In the genomic region with DNA sequence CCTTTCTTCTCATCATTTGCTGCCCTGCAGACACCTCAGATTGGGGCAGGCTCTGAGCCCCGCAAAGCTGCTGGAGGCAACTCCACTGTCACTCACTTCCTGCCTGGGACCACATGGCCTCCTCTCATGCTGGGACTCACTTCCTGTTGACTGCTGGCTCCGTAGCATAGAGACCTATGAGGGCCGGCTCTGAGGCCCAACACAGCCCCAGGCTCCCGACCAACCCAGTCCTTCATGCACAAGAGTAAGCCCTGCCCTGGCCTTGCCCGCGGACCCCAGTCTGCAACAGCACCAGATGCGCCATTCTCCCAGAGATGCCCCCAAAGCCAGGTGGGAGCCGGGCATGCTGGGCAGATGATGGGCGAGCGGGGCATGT, we compare ENCODE assay signal across 10 cellular contexts. TPM values are rescaled to one million over a fixed set of nuclear protein-coding genes. Genes with fewer than 3 reads are reported as not detected.
A peak's percentile ranks its signal among the peaks of the same experiment; 100 is the strongest.
DNase-seq lines count a peak whose midpoint lies in the region; ATAC-seq and TF ChIP-seq lines count a peak whose summit lies in the region.
"Had no signal": no experiment of that assay in that cellular context is flagged by ENCODE, and none has a peak within 500 bp of the region (broad histone marks: within the 10 kb centered on the region; RNA-seq: fewer than 3 reads in every experiment).

No MANE protein-coding gene starts in this region.

- H3K36me3 Mint-ChIP-seq in T-helper 17 cell (ENCODE audit: low read depth) = no peaks in the 10 kb centered on the region

- H3K4me1 ChIP-seq in PC-9 (replicated peaks; ENCODE audit: insufficient read depth) = no peaks in the 10 kb centered on the region

- peak; percentile 60 for ATAC-seq in HG02642 (IDR thresholded peaks at IDR 0.05; ENCODE audit: poor library complexity, unreplicated experiment)
- ATAC-seq in T-helper 17 cell = peak; percentile 100
- ATAC-seq: HCT116 had no signal

- H4K20me1 ChIP-seq in PC-9 (ENCODE audit: insufficient read depth) = no peaks in the 10 kb centered on the region

- in situ Hi-C loops in G401 (cut with HindIII; ENCODE audit: low sequenced_read_pairs) = no loop called here

- H2AFZ ChIP-seq in PC-9 = no peak overlapping the region

- H3K27me3 ChIP-seq in PC-9 (ENCODE audit: insufficient read depth, low read depth) = no peaks in the 10 kb centered on the region

- H3K79me2 ChIP-seq in PC-9 (ENCODE audit: low read depth) = no peaks in the 10 kb centered on the region

- no peaks in the 10 kb centered on the region for H3K36me3 ChIP-seq in PC-9 (ENCODE audit: low read depth)

- no peaks in the 10 kb centered on the region for H3K27me3 Mint-ChIP-seq in T-helper 17 cell

- H3K9me2 ChIP-seq in PC-9 (ENCODE audit: insufficient read depth) = no peaks in the 10 kb centered on the region

- H3K27ac ChIP-seq in caudate nucleus (ENCODE audit: low read depth, low read length) (peak overlapping the region; percentile 73), PC-9 (no peak overlapping the region)
- H3K27ac ChIP-seq: epithelial cell of prostate had no signal

- H3K4me2 ChIP-seq in PC-9 = no peak overlapping the region

- no peak for TF ChIP-seq CTCF in PC-9 (conservative IDR thresholded peaks at IDR 0.05)

- no peaks in the 10 kb centered on the region for H3F3A ChIP-seq in PC-9 (ENCODE audit: insufficient read depth, low read depth)

- H3K4me1 Mint-ChIP-seq in T-helper 17 cell = peaks cover 23% of the 10 kb centered on the region

- CTCF ChIA-PET in PC-9 (lab: Charles Lee) = no interaction called here

- DNase-seq in G401 (ENCODE audit: low spot score) = peak; percentile 47
- peak; percentile 28 to 43 (median 38) for DNase-seq in T-helper 17 cell
- DNase-seq in caudate nucleus (lab: John Stamatoyannopoulos, UW) = peak in 2 of 61 donors; percentile 23 to 35
- DNase-seq in stimulated activated CD4-positive, alpha-beta T cell treated with anti-CD3 and anti-CD28 coated beads, Interleukin-15, amount 100 ng/mL, for 24 hours = peak; percentile 75
- DNase-seq in mesenteric fat pad (ENCODE audit: low spot score) = no peak
- DNase-seq in DMS153 (lab: John Stamatoyannopoulos, UW) = no peak
- DNase-seq in PC-9 = no peak

- POLR2A ChIA-PET in PC-9 (lab: Charles Lee; ENCODE audit: unreplicated experiment) = no interaction called here

- peak overlapping the region; percentile 75 for H3K4me3 Mint-ChIP-seq in T-helper 17 cell

- peak overlapping the region; percentile 93 for H3K27ac Mint-ChIP-seq in T-helper 17 cell

- intact Hi-C loops in PC-9 (cut with micrococcal nuclease; ENCODE audit: unreplicated experiment) = no loop called here

- no peak overlapping the region for H3K4me3 ChIP-seq in PC-9

- H3K9me3 ChIP-seq in T-helper 17 cell (ENCODE audit: control insufficient read depth, low read length, poor library complexity, severe bottlenecking) (no peaks in the 10 kb centered on the region), PC-9 (ENCODE audit: insufficient read depth, low read depth) (no peaks in the 10 kb centered on the region)

- no TSS peak for BruUV-seq in PC-9 (replicated peaks; lab: Mats Ljungman, UMichigan)

RNA-seq across cellular contexts. Expression of gene DNMT3A, which starts 55.7 kb away (rescaled TPM):
- total RNA-seq in G401 (2014; rRNA removed; shearing (Covaris generic)) = 11.5 and 11.8 TPM in 2 replicates
- total RNA-seq in T-helper 17 cell (10 to 100 TPM; 62.8 to 67.6 TPM), mesenteric fat pad (24.4 TPM), PC-9 (2021) (38.9 and 43.1 TPM in 2 replicates)

Comparison
In these comparisons a context has a peak if more than half of its experiments do, and no peak if none do; other contexts are left out.
1. DNase-seq: peak in G401 (single experiment), T-helper 17 cell (3 of 3) and stimulated activated CD4-positive, alpha-beta T cell treated with anti-CD3 and anti-CD28 coated beads, Interleukin-15, amount 100 ng/mL, for 24 hours (single experiment); none in mesenteric fat pad (single experiment), DMS153 (single experiment) and PC-9 (0 of 2).